In the genomic region with DNA sequence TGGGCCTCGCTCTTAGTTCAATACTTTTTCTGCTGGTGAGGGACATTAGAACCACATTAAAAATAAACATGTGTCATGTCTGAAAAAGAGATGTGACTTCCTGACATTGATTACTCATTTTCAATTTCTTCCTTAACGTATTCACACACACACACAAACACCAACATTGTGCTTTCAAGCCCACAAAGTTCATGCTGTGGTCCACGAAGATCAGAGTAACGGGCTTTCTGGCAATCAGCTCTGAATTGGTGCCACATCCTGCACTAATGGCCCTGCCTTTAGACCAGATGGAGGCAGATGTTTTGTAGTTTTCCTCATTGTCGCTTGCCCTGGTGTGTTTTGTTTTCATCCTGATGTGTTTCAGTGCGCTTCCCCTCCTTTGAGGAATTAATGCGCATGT, we compare ENCODE assay signal across 1 cellular context.
A peak's percentile ranks its signal among the peaks of the same experiment; 100 is the strongest.
TF ChIP-seq lines count a peak whose summit lies in the region.

No MANE protein-coding gene starts in this region.

TF ChIP-seq in GM12878, 131 proteins besides CTCF, POLR2A, EP300 and RAD21:
- TF ChIP-seq, protein P1, sequence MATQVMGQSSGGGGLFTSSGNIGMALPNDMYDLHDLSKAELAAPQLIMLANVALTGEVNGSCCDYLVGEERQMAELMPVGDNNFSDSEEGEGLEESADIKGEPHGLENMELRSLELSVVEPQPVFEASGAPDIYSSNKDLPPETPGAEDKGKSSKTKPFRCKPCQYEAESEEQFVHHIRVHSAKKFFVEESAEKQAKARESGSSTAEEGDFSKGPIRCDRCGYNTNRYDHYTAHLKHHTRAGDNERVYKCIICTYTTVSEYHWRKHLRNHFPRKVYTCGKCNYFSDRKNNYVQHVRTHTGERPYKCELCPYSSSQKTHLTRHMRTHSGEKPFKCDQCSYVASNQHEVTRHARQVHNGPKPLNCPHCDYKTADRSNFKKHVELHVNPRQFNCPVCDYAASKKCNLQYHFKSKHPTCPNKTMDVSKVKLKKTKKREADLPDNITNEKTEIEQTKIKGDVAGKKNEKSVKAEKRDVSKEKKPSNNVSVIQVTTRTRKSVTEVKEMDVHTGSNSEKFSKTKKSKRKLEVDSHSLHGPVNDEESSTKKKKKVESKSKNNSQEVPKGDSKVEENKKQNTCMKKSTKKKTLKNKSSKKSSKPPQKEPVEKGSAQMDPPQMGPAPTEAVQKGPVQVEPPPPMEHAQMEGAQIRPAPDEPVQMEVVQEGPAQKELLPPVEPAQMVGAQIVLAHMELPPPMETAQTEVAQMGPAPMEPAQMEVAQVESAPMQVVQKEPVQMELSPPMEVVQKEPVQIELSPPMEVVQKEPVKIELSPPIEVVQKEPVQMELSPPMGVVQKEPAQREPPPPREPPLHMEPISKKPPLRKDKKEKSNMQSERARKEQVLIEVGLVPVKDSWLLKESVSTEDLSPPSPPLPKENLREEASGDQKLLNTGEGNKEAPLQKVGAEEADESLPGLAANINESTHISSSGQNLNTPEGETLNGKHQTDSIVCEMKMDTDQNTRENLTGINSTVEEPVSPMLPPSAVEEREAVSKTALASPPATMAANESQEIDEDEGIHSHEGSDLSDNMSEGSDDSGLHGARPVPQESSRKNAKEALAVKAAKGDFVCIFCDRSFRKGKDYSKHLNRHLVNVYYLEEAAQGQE (IDR thresholded peaks at IDR 0.05; ENCODE audit: low read depth, low read length): no peak
- 0 out of 2 replicates have a peak, but pooled peaks have one; percentile 14 for TF ChIP-seq NR2F1 (conservative IDR thresholded peaks at IDR 0.05)
